ENCODE assay signal across 8 cellular contexts in genomic region chr6:38567436-38567835, GRCh38.
DNase-seq lines count a peak whose midpoint lies in the region; ATAC-seq, FAIRE-seq and TF ChIP-seq lines count a peak whose summit lies in the region.

No MANE protein-coding gene starts in this region.

- peak; percentile 51 for DNase-seq in DMS79 (lab: John Stamatoyannopoulos, UW)
- DNase-seq in NCI-H2171 (lab: John Stamatoyannopoulos, UW): peak; percentile 75
- no peak for DNase-seq in chondrocyte (ENCODE audit: low spot score)
- DNase-seq in frontal cortex (ENCODE audit: low spot score in 2 of 2): no peak
- DNase-seq in progenitor cell of endocrine pancreas (ENCODE audit: low spot score, unreplicated experiment): no peak
- no peak for DNase-seq in stimulated activated CD4-positive, alpha-beta T cell treated with anti-CD3 and anti-CD28 coated beads, Interleukin-1b, Interleukin-23, amount 100 ng/mL, for 48 hours

- TF ChIP-seq CTCF in chondrocyte (IDR thresholded peaks at IDR 0.05) (no peak), nephron (IDR thresholded peaks at IDR 0.05; ENCODE audit: unreplicated experiment in 3 of 3) (no peak), progenitor cell of endocrine pancreas (IDR thresholded peaks at IDR 0.05; ENCODE audit: unreplicated experiment) (no peak)

- ATAC-seq in HG03139 (IDR thresholded peaks at IDR 0.05; ENCODE audit: unreplicated experiment): no peak

- no peaks in the 10 kb centered on the region for H3K9me3 Mint-ChIP-seq in chondrocyte (ENCODE audit: low read depth)
- H3K9me3 Mint-ChIP-seq in nephron: no peaks in the 10 kb centered on the region
- H3K9me3 Mint-ChIP-seq in progenitor cell of endocrine pancreas (ENCODE audit: low read depth): no peaks in the 10 kb centered on the region

- H3K27me3 Mint-ChIP-seq in chondrocyte (ENCODE audit: low read depth) (no peaks in the 10 kb centered on the region), nephron (ENCODE audit: low read depth) (no peaks in the 10 kb centered on the region), progenitor cell of endocrine pancreas (no peaks in the 10 kb centered on the region)

- H3K4me1 Mint-ChIP-seq in chondrocyte (ENCODE audit: low read depth): peaks cover 24% of the 10 kb centered on the region
- peaks cover 19% of the 10 kb centered on the region for H3K4me1 Mint-ChIP-seq in nephron
- H3K4me1 Mint-ChIP-seq in progenitor cell of endocrine pancreas (ENCODE audit: low read depth): no peaks in the 10 kb centered on the region

- no peak for FAIRE-seq in frontal cortex (lab: Jason Lieb, UNC)

- H3K4me3 Mint-ChIP-seq in chondrocyte (ENCODE audit: unreplicated experiment) (peak overlapping the region; percentile 33), nephron (no peak overlapping the region), progenitor cell of endocrine pancreas (ENCODE audit: low read depth) (no peak overlapping the region)

- peak overlapping the region; percentile 82 for H3K27ac Mint-ChIP-seq in chondrocyte (ENCODE audit: unreplicated experiment)
- H3K27ac Mint-ChIP-seq in nephron: peak overlapping the region in 2 of 3 experiments; percentile 29 to 49
- no peak overlapping the region for H3K27ac Mint-ChIP-seq in progenitor cell of endocrine pancreas

- H3K36me3 Mint-ChIP-seq in chondrocyte (ENCODE audit: low read depth) (no peaks in the 10 kb centered on the region), nephron (ENCODE audit: low read depth) (no peaks in the 10 kb centered on the region), progenitor cell of endocrine pancreas (ENCODE audit: insufficient read depth) (peaks cover 2% of the 10 kb centered on the region)

Comparison
In these comparisons a context has a peak if more than half of its experiments do, and no peak if none do; other contexts are left out.
1. DNase-seq: peak in DMS79 (single experiment) and NCI-H2171 (single experiment); none in chondrocyte (single experiment), frontal cortex (0 of 2), progenitor cell of endocrine pancreas (single experiment) and stimulated activated CD4-positive, alpha-beta T cell treated with anti-CD3 and anti-CD28 coated beads, Interleukin-1b, Interleukin-23, amount 100 ng/mL, for 48 hours (single experiment).